ENCODE assay signal across 8 cellular contexts in the genomic region with DNA sequence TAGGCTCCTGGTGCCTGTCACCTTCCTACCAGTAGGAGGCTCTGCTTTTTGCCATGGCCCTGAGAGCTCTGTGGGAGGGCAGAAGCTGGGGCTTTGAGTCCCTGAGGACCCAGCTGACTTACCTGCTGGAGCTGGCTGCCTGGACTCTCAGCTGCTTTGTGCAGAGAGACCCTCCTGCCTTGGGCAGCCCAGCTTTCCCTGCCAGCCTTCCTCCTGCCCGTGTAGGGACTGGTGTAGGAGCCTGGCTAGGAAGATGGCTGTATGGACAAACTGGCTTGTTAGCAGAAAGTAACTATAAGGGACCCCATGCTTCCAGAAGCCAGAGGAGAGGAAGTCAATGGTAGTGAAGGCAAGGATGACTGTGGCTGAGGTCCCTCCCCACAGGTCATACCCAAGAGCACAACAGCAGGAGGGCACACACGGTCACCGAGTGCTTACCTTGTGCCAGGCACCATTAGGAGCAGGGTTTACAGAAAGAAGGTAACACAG. TPM values are rescaled to one million over a fixed set of nuclear protein-coding genes. Genes with fewer than 3 reads are reported as not detected.
A peak's percentile ranks its signal among the peaks of the same experiment; 100 is the strongest.
DNase-seq lines count a peak whose midpoint lies in the region; TF ChIP-seq lines count a peak whose summit lies in the region.

No MANE protein-coding gene starts in this region.

- H3K4me1 ChIP-seq in esophagus muscularis mucosa: peaks cover 26 to 41% (median 32%) of the 10 kb centered on the region in 4 donors
- peaks cover 12 to 20% of the 10 kb centered on the region in 2 experiments for H3K4me1 ChIP-seq in trophoblast cell (ENCODE audit: control insufficient read depth in 1 of 2, insufficient read depth in 2 of 2, low read length in 2 of 2)

- H3K4ac ChIP-seq in trophoblast cell (ENCODE audit: low read depth, low read length): no peak overlapping the region

- no peak overlapping the region for H4K8ac ChIP-seq in trophoblast cell (ENCODE audit: low read depth, low read length)

- H3K4me3 ChIP-seq in esophagus muscularis mucosa (no peak overlapping the region), trophoblast cell (ENCODE audit: low read depth, low read length) (no peak overlapping the region)

- no peak for TF ChIP-seq POLR2A in esophagus muscularis mucosa (IDR thresholded peaks at IDR 0.05; ENCODE audit: low read depth)

- DNase-seq in G401 (ENCODE audit: low spot score) (peak; percentile 43), HPDE6-E6E7 (ENCODE audit: extremely low spot score) (peak; percentile 67), SW480 (ENCODE audit: low spot score) (peak; percentile 55), esophagus muscularis mucosa (ENCODE audit: extremely low spot score) (peak; percentile 92), trophoblast cell (peak; percentile 51 to 62), NCI-H1092 (lab: John Stamatoyannopoulos, UW) (no peak)
- no peak for DNase-seq in activated CD4-positive, CD25-positive, alpha-beta regulatory T cell (lab: John Stamatoyannopoulos, UW)

- H3K23ac ChIP-seq in trophoblast cell (ENCODE audit: low read length): no peak overlapping the region

- no peak overlapping the region for H2BK5ac ChIP-seq in trophoblast cell (ENCODE audit: low read depth, low read length, poor library complexity)

- H4K12ac ChIP-seq in trophoblast cell (ENCODE audit: low read depth, low read length): peak overlapping the region; percentile 21

- no peak overlapping the region for H2AFZ ChIP-seq in trophoblast cell (ENCODE audit: insufficient read depth, low read length, poor library complexity)

- H3K9me3 ChIP-seq in esophagus muscularis mucosa (no peaks in the 10 kb centered on the region), trophoblast cell (ENCODE audit: insufficient read depth, low read depth, low read length) (no peaks in the 10 kb centered on the region)

- no peaks in the 10 kb centered on the region for H3K79me2 ChIP-seq in trophoblast cell (ENCODE audit: control insufficient read depth, insufficient read depth, low read length, poor library complexity)

- intact Hi-C loops in esophagus muscularis mucosa (cut with DNase I): no loop called here

- in situ Hi-C loops in G401 (cut with HindIII; ENCODE audit: low sequenced_read_pairs): no loop called here

- no peak overlapping the region for H2BK12ac ChIP-seq in trophoblast cell (ENCODE audit: low read length)

- no peak overlapping the region for H3K18ac ChIP-seq in trophoblast cell (ENCODE audit: low read length)

- no peak overlapping the region for H4K91ac ChIP-seq in trophoblast cell (ENCODE audit: low read depth, low read length)

- H2BK120ac ChIP-seq in trophoblast cell (ENCODE audit: insufficient read depth, low read length, poor library complexity): no peak overlapping the region

- no peak overlapping the region for H2AK5ac ChIP-seq in trophoblast cell (ENCODE audit: low read length)

- H3K36me3 ChIP-seq in esophagus muscularis mucosa (peaks cover 38 to 50% (median 48%) of the 10 kb centered on the region in 4 donors), trophoblast cell (ENCODE audit: control insufficient read depth in 1 of 2, insufficient read depth in 2 of 2, low read length in 2 of 2) (peaks cover 33 to 49% of the 10 kb centered on the region in 2 experiments)

- H3K4me2 ChIP-seq in trophoblast cell (ENCODE audit: low read length): no peak overlapping the region

- WGBS in esophagus muscularis mucosa: 83% methylated on average over 3 of the region's 3 CpGs
- no CpG with 5 or more reads among the region's 3 CpGs for WGBS in trophoblast cell (ENCODE audit: extremely low coverage, insufficient coverage, insufficient read length)

- no peak overlapping the region for H3K14ac ChIP-seq in trophoblast cell (ENCODE audit: low read length)

- H3K9ac ChIP-seq in trophoblast cell (ENCODE audit: low read length): no peak overlapping the region

- no peak for TF ChIP-seq EP300 in esophagus muscularis mucosa (IDR thresholded peaks at IDR 0.05)

- H3K27ac ChIP-seq in 22Rv1: peak overlapping the region; percentile 60
- peak overlapping the region; percentile 72 to 78 (median 74) for H3K27ac ChIP-seq in esophagus muscularis mucosa (replicated peaks in 1 of 4)
- peak overlapping the region; percentile 5 for H3K27ac ChIP-seq in trophoblast cell (ENCODE audit: low read depth, low read length)

- TF ChIP-seq CTCF in 22Rv1 (IDR thresholded peaks at IDR 0.05): peak; percentile 79
- peak; percentile 30 to 61 (median 46) for TF ChIP-seq CTCF in esophagus muscularis mucosa (IDR thresholded peaks at IDR 0.05)

- H3K27me3 ChIP-seq in esophagus muscularis mucosa (no peaks in the 10 kb centered on the region), trophoblast cell (ENCODE audit: insufficient read depth, low read length) (no peaks in the 10 kb centered on the region)

- H3K79me1 ChIP-seq in trophoblast cell (ENCODE audit: low read length): no peaks in the 10 kb centered on the region

RNA-seq across cellular contexts. Expression of a gene that starts 9.7 kb away (rescaled TPM):
- total RNA-seq in G401 (2014; rRNA removed; shearing (Covaris generic)): 4.2 and 5.0 TPM in 2 replicates
- total RNA-seq in esophagus muscularis mucosa: 10 to 100 TPM in 2 of 4 donors, 1 to 10 TPM in 2; 7.8 to 20.4 (median 10.5) TPM
- polyA plus RNA-seq in trophoblast cell (2013): 18.9 and 19.5 TPM in 2 replicates

RNA-seq across cellular contexts. Expression of a gene that starts 25.9 kb away (rescaled TPM):
- 205 and 214 TPM in 2 replicates for total RNA-seq in G401 (2014; rRNA removed; shearing (Covaris generic))
- 100 to 1,000 TPM; 125 to 180 (median 144) TPM for total RNA-seq in esophagus muscularis mucosa
- polyA plus RNA-seq in trophoblast cell (2013): 192 and 196 TPM in 2 replicates

RNA-seq across cellular contexts. Expression of a gene that starts 43.3 kb away (rescaled TPM):
- total RNA-seq in G401 (2014; rRNA removed; shearing (Covaris generic)): 46.8 and 58.2 TPM in 2 replicates
- total RNA-seq in esophagus muscularis mucosa: 10 to 100 TPM in 1 of 4 donors, 1 to 10 TPM in 3; 5.3 to 12.5 (median 6.4) TPM
- 91.9 and 95.6 TPM in 2 replicates for polyA plus RNA-seq in trophoblast cell (2013)

Comparison
In these comparisons a context has a peak if more than half of its experiments do, and no peak if none do; other contexts are left out.
1. H3K27ac ChIP-seq: peak in every context shown above with its lines; median percentile 74 in esophagus muscularis mucosa; 60 in 22Rv1; 5 in trophoblast cell.
2. DNase-seq: peak in G401 (single experiment), HPDE6-E6E7 (single experiment), SW480 (single experiment), esophagus muscularis mucosa (single experiment) and trophoblast cell (2 of 2); none in NCI-H1092 (single experiment) and activated CD4-positive, CD25-positive, alpha-beta regulatory T cell (0 of 4).